Comparison of ENCODE assay signal across 16 cellular contexts in the genomic region with DNA sequence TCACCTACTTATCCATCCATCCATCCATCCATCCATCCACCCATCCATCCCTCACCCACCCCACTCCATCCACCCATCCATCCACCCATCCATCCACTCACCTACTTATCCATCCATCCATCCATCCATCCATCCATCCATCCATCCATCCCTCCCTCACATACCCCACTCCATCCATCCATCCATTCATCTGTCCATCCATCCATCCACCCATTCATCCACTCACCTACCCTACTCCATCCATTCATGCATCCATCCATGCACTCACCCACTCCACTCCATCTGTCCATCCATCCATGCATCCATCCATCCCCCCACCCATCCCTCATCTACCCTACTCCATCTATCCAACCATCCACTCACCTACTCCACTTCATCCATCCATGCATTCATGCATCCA. TPM values are rescaled to one million over a fixed set of nuclear protein-coding genes. Genes with fewer than 3 reads are reported as not detected.
DNase-seq lines count a peak whose midpoint lies in the region; ATAC-seq and TF ChIP-seq lines count a peak whose summit lies in the region.
"Had no signal": no experiment of that assay in that cellular context is flagged by ENCODE, and none has a peak within 500 bp of the region (broad histone marks: within the 10 kb centered on the region; RNA-seq: fewer than 3 reads in every experiment).

No MANE protein-coding gene starts in this region.

- no peaks in the 10 kb centered on the region for H3K27me3 Mint-ChIP-seq in activated naive CD4-positive, alpha-beta T cell treated with anti-CD3 and anti-CD28 coated beads, Interleukin-2, amount 50 U/mL, for 24 hours
- H3K27me3 Mint-ChIP-seq in central memory CD8-positive, alpha-beta T cell, result no peaks in the 10 kb centered on the region
- H3K27me3 Mint-ChIP-seq: IgD-negative memory B cell had no signal

- peaks cover 13% of the 10 kb centered on the region for H3K4me1 Mint-ChIP-seq in activated naive CD4-positive, alpha-beta T cell treated with anti-CD3 and anti-CD28 coated beads, Interleukin-2, amount 50 U/mL, for 24 hours
- peaks cover 14% of the 10 kb centered on the region for H3K4me1 Mint-ChIP-seq in central memory CD8-positive, alpha-beta T cell
- H3K4me1 Mint-ChIP-seq: CD14-positive monocyte, IgD-negative memory B cell had no signal

- H3K4me2 ChIP-seq in trophoblast cell (ENCODE audit: low read length), result no peak overlapping the region

- H3K27me3 ChIP-seq in trophoblast cell (ENCODE audit: insufficient read depth, low read length) (no peaks in the 10 kb centered on the region), lower lobe of right lung (ENCODE audit: low read depth) (no peaks in the 10 kb centered on the region)

- no peak overlapping the region for H2AK5ac ChIP-seq in trophoblast cell (ENCODE audit: low read length)

- peaks cover 14% of the 10 kb centered on the region for H3K36me3 Mint-ChIP-seq in activated naive CD4-positive, alpha-beta T cell treated with anti-CD3 and anti-CD28 coated beads, Interleukin-2, amount 50 U/mL, for 24 hours
- no peaks in the 10 kb centered on the region for H3K36me3 Mint-ChIP-seq in activated naive CD4-positive, alpha-beta T cell treated with anti-CD3 and anti-CD28 coated beads, Interleukin-2, amount 50 U/mL, for 72 hours
- peaks cover 8% of the 10 kb centered on the region for H3K36me3 Mint-ChIP-seq in central memory CD8-positive, alpha-beta T cell (ENCODE audit: insufficient read depth)
- H3K36me3 Mint-ChIP-seq: CD14-positive monocyte, IgD-negative memory B cell had no signal

- H4K12ac ChIP-seq in trophoblast cell (ENCODE audit: low read depth, low read length), result no peak overlapping the region

- POLR2A ChIA-PET in GM10248 (lab: Yijun Ruan, JAX), result no interaction called here

- H2BK120ac ChIP-seq in trophoblast cell (ENCODE audit: insufficient read depth, low read length, poor library complexity), result no peak overlapping the region

- H2BK12ac ChIP-seq in trophoblast cell (ENCODE audit: low read length), result no peak overlapping the region

- H3K79me2 ChIP-seq in trophoblast cell (ENCODE audit: control insufficient read depth, insufficient read depth, low read length, poor library complexity), result no peaks in the 10 kb centered on the region

- H3K9me3 ChIP-seq in trophoblast cell (ENCODE audit: insufficient read depth, low read depth, low read length) (no peaks in the 10 kb centered on the region), lower lobe of right lung (no peaks in the 10 kb centered on the region)

- peaks cover 0 to 2% of the 10 kb centered on the region in 2 experiments for H3K36me3 ChIP-seq in trophoblast cell (ENCODE audit: control insufficient read depth in 1 of 2, insufficient read depth in 2 of 2, low read length in 2 of 2)
- peaks cover 42% of the 10 kb centered on the region for H3K36me3 ChIP-seq in lower lobe of right lung

- H3K9ac ChIP-seq in trophoblast cell (ENCODE audit: low read length), result no peak overlapping the region

- no peak for ATAC-seq in activated naive CD4-positive, alpha-beta T cell treated with anti-CD3 and anti-CD28 coated beads, Interleukin-2, amount 50 U/mL, for 72 hours
- no peak for ATAC-seq in central memory CD8-positive, alpha-beta T cell (replicated peaks; ENCODE audit: extremely low read depth, poor library complexity, severe bottlenecking)
- ATAC-seq in HG02870 (IDR thresholded peaks at IDR 0.05; ENCODE audit: unreplicated experiment) (no peak), lower lobe of right lung (no peak)
- ATAC-seq: CD8-positive, alpha-beta T cell had no signal

- H3K4me1 ChIP-seq in trophoblast cell (ENCODE audit: control insufficient read depth in 1 of 2, insufficient read depth in 2 of 2, low read length in 2 of 2) (peaks cover 0 to 3% of the 10 kb centered on the region in 2 experiments), lower lobe of right lung (no peaks in the 10 kb centered on the region)

- CTCF ChIA-PET in GM10248 (lab: Yijun Ruan, JAX), result no interaction called here

- H3K4me3 ChIP-seq in trophoblast cell (ENCODE audit: low read depth, low read length) (peak overlapping the region; percentile 18), lower lobe of right lung (no peak overlapping the region)

- no peak for DNase-seq in activated naive CD4-positive, alpha-beta T cell treated with anti-CD3 and anti-CD28 coated beads, Interleukin-2, amount 50 U/mL, for 72 hours (ENCODE audit: low spot score in 2 of 2)
- DNase-seq in central memory CD8-positive, alpha-beta T cell (ENCODE audit: low spot score in 2 of 2), result no peak
- DNase-seq in trophoblast cell (no peak), GM10248 (ENCODE audit: extremely low spot score) (no peak), lower lobe of right lung (no peak)
- DNase-seq: CD8-positive, alpha-beta T cell; COR-L47; DND-41; GF-D8; HCEC 1CT had no signal

- no peak overlapping the region for H3K4ac ChIP-seq in trophoblast cell (ENCODE audit: low read depth, low read length)

- no peak overlapping the region for H4K91ac ChIP-seq in trophoblast cell (ENCODE audit: low read depth, low read length)

- no peaks in the 10 kb centered on the region for H3K9me3 Mint-ChIP-seq in activated naive CD4-positive, alpha-beta T cell treated with anti-CD3 and anti-CD28 coated beads, Interleukin-2, amount 50 U/mL, for 24 hours
- no peaks in the 10 kb centered on the region for H3K9me3 Mint-ChIP-seq in activated naive CD4-positive, alpha-beta T cell treated with anti-CD3 and anti-CD28 coated beads, Interleukin-2, amount 50 U/mL, for 72 hours
- no peaks in the 10 kb centered on the region for H3K9me3 Mint-ChIP-seq in central memory CD8-positive, alpha-beta T cell
- H3K9me3 Mint-ChIP-seq: CD8-positive, alpha-beta T cell had no signal

- no peak overlapping the region for H3K23ac ChIP-seq in trophoblast cell (ENCODE audit: low read length)

- H2AFZ ChIP-seq in trophoblast cell (ENCODE audit: insufficient read depth, low read length, poor library complexity), result no peak overlapping the region

- H3K27ac ChIP-seq in trophoblast cell (ENCODE audit: low read depth, low read length) (no peak overlapping the region), lower lobe of right lung (no peak overlapping the region)
- H3K27ac ChIP-seq: 22Rv1, HL-60 had no signal

- H2BK5ac ChIP-seq in trophoblast cell (ENCODE audit: low read depth, low read length, poor library complexity), result no peak overlapping the region

- intact Hi-C loops in lower lobe of right lung (cut with DNase I), result no loop called here

- no peak overlapping the region for H4K8ac ChIP-seq in trophoblast cell (ENCODE audit: low read depth, low read length)

- H3K14ac ChIP-seq in trophoblast cell (ENCODE audit: low read length), result no peak overlapping the region

- no peak for TF ChIP-seq CTCF in GM10248 (IDR thresholded peaks at IDR 0.05; ENCODE audit: control extremely low read depth, extremely low read depth, low read depth, missing control alignments)
- TF ChIP-seq CTCF in lower lobe of right lung (IDR thresholded peaks at IDR 0.05), result no peak

- H3K4me3 Mint-ChIP-seq in activated naive CD4-positive, alpha-beta T cell treated with anti-CD3 and anti-CD28 coated beads, Interleukin-2, amount 50 U/mL, for 24 hours, result no peak overlapping the region
- no peak overlapping the region for H3K4me3 Mint-ChIP-seq in central memory CD8-positive, alpha-beta T cell
- H3K4me3 Mint-ChIP-seq: CD14-positive monocyte; CD8-positive, alpha-beta T cell; IgD-negative memory B cell had no signal

- H3K79me1 ChIP-seq in trophoblast cell (ENCODE audit: low read length), result no peaks in the 10 kb centered on the region

- no peak overlapping the region for H3K18ac ChIP-seq in trophoblast cell (ENCODE audit: low read length)

- peak overlapping the region; percentile 63 for H3K27ac Mint-ChIP-seq in activated naive CD4-positive, alpha-beta T cell treated with anti-CD3 and anti-CD28 coated beads, Interleukin-2, amount 50 U/mL, for 24 hours
- H3K27ac Mint-ChIP-seq in activated naive CD4-positive, alpha-beta T cell treated with anti-CD3 and anti-CD28 coated beads, Interleukin-2, amount 50 U/mL, for 72 hours, result peak overlapping the region in 1 of 2 donors; percentile 15
- H3K27ac Mint-ChIP-seq in central memory CD8-positive, alpha-beta T cell (ENCODE audit: low read depth), result peak overlapping the region; percentile 75
- H3K27ac Mint-ChIP-seq: CD14-positive monocyte; CD8-positive, alpha-beta T cell; IgD-negative memory B cell had no signal

RNA-seq across cellular contexts. Expression of a gene that starts 34.5 kb away (rescaled TPM):
- 10 to 100 TPM; 85.2 to 93.9 TPM for total RNA-seq in activated naive CD4-positive, alpha-beta T cell treated with anti-CD3 and anti-CD28 coated beads, Interleukin-2, amount 50 U/mL, for 72 hours
- polyA plus RNA-seq in trophoblast cell (2013), result 6.9 and 7.0 TPM in 2 replicates
- 135 TPM for total RNA-seq in lower lobe of right lung
